30 cellular contexts compared by ENCODE assay signal in genomic region chr2:159427048-159427447, GRCh38.
"Had no signal": no experiment of that assay in that cellular context is flagged by ENCODE, and none has a peak within 500 bp of the region (broad histone marks: within the 10 kb centered on the region; RNA-seq: fewer than 3 reads in every experiment).

No MANE protein-coding gene starts in this region.

- H3K27ac ChIP-seq: colonic mucosa, esophagus muscularis mucosa, foreskin keratinocyte, gastroesophageal sphincter, heart right ventricle, left lung, ovary, testis, tibial artery had no signal

- H3K4me1 Mint-ChIP-seq: endodermal cell; nephron progenitor cell; stimulated activated effector memory CD8-positive, alpha-beta T cell treated with anti-CD3 and anti-CD28 coated beads, Interleukin-12 subunit alpha, Interleukin-12 subunit beta, amount 100 ng/mL, for 72 hours had no signal

- H3K9me3 ChIP-seq: colonic mucosa, esophagus muscularis mucosa, gastroesophageal sphincter, left lung, ovary, testis had no signal

- H3K4me3 Mint-ChIP-seq: dendritic cell treated with granulocyte-macrophage colony-stimulating factor and Interleukin-4, amounts not matched to agents 40 ng/mL and 50 ng/mL, for 4 days; endodermal cell; naive thymus-derived CD8-positive, alpha-beta T cell; nephron progenitor cell; stimulated activated effector memory CD8-positive, alpha-beta T cell treated with anti-CD3 and anti-CD28 coated beads, Interleukin-12 subunit alpha, Interleukin-12 subunit beta, amount 100 ng/mL, for 72 hours; type B pancreatic cell had no signal

- DNase-seq: colonic mucosa; effector CD8-positive, alpha-beta T cell; endodermal cell; foreskin keratinocyte; glutamatergic neuron; heart right ventricle; hippocampal formation; left cardiac atrium; left lung; mammary epithelial cell; mesendoderm; naive thymus-derived CD8-positive, alpha-beta T cell; nephron progenitor cell; occipital lobe; ovary; posterior cingulate gyrus; retina; stimulated activated CD4-positive, alpha-beta T cell treated with anti-CD3 and anti-CD28 coated beads, Interleukin-2, amount 100 ng/mL, for 24 hours; stimulated activated CD4-positive, alpha-beta T cell treated with anti-CD3 and anti-CD28 coated beads, Interleukin-4, amount 100 ng/mL, for 24 hours; stimulated activated naive CD4-positive, alpha-beta T cell treated with Interleukin-2 at 50 U/mL for 16 hours; substantia nigra; testis; tibial artery had no signal

- H3K27me3 Mint-ChIP-seq: dendritic cell treated with granulocyte-macrophage colony-stimulating factor and Interleukin-4, amounts not matched to agents 40 ng/mL and 50 ng/mL, for 4 days; naive thymus-derived CD8-positive, alpha-beta T cell; type B pancreatic cell had no signal

- ATAC-seq: foreskin keratinocyte; gastroesophageal sphincter; heart right ventricle; left cardiac atrium; left lung; naive thymus-derived CD8-positive, alpha-beta T cell; sciatic nerve; stimulated activated effector memory CD8-positive, alpha-beta T cell treated with anti-CD3 and anti-CD28 coated beads, Interleukin-12 subunit alpha, Interleukin-12 subunit beta, amount 100 ng/mL, for 72 hours had no signal

- H3K27ac Mint-ChIP-seq: dendritic cell treated with granulocyte-macrophage colony-stimulating factor and Interleukin-4, amounts not matched to agents 40 ng/mL and 50 ng/mL, for 4 days; endodermal cell; naive thymus-derived CD8-positive, alpha-beta T cell; nephron progenitor cell; stimulated activated effector memory CD8-positive, alpha-beta T cell treated with anti-CD3 and anti-CD28 coated beads, Interleukin-12 subunit alpha, Interleukin-12 subunit beta, amount 100 ng/mL, for 72 hours; type B pancreatic cell had no signal

- H3K4me3 ChIP-seq: colonic mucosa, esophagus muscularis mucosa, gastroesophageal sphincter, heart right ventricle, left lung, ovary, smooth muscle cell, testis, tibial artery had no signal

- H3K9me3 Mint-ChIP-seq: dendritic cell treated with granulocyte-macrophage colony-stimulating factor and Interleukin-4, amounts not matched to agents 40 ng/mL and 50 ng/mL, for 4 days; stimulated activated effector memory CD8-positive, alpha-beta T cell treated with anti-CD3 and anti-CD28 coated beads, Interleukin-12 subunit alpha, Interleukin-12 subunit beta, amount 100 ng/mL, for 72 hours; type B pancreatic cell had no signal

- H3K36me3 ChIP-seq: colonic mucosa, ovary had no signal
